Comparison of ENCODE assay signal across 1 cellular context in the genomic region with DNA sequence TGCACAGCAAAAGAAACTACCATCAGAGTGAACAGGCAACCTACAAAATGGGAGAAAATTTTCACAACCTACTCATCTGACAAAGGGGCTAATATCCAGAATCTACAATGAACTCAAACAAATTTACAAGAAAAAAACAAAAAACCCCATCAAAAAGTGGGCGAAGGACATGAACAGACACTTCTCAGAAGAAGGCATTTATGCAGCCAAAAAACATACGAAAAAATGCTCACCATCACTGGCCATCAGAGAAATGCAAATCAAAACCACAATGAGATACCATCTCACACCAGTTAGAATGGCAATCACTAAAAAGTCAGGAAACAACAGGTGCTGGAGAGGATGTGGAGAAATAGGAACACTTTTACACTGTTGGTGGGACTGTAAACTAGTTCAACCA.
A peak's percentile ranks its signal among the peaks of the same experiment; 100 is the strongest.
DNase-seq lines count a peak whose midpoint lies in the region; ATAC-seq, FAIRE-seq and TF ChIP-seq lines count a peak whose summit lies in the region.
"Not testable (repeated sequence)": the region's sequence is repeated elsewhere in the genome, so short reads cannot be mapped to it uniquely, and the experiment has no call there.

No MANE protein-coding gene starts in this region.

- not testable (repeated sequence) for TF ChIP-seq EP300 in K562 (IDR thresholded peaks at IDR 0.05; ENCODE audit: low read length)

- ATAC-seq in K562 = not testable (repeated sequence)

- H3K4me1 ChIP-seq in K562 (replicated peaks in 1 of 2; ENCODE audit: control insufficient read depth in 2 of 2, insufficient read depth in 2 of 2, low read length in 2 of 2) = not testable (repeated sequence)

- not testable (repeated sequence) for H3K27ac ChIP-seq in K562 (ENCODE audit: extremely low read depth, low read depth, low read length)

- H3K9me1 ChIP-seq in K562 (ENCODE audit: control insufficient read depth, insufficient read depth, low read length) = not testable (repeated sequence)

- POLR2A ChIA-PET in K562 (lab: Yijun Ruan, JAX) = not testable (repeated sequence)

- TF ChIP-seq POLR2A in K562 (conservative IDR thresholded peaks at IDR 0.05) = not testable (repeated sequence)

- intact Hi-C loops in K562 (cut with micrococcal nuclease) = not testable (repeated sequence)

- not testable (repeated sequence) for H4K20me1 ChIP-seq in K562 (replicated peaks; ENCODE audit: control insufficient read depth, insufficient read depth, low read length)

- peaks cover 0 to 21% of the 10 kb centered on the region in 2 experiments; a peak in 2 of 5 replicates for H3K27me3 ChIP-seq in K562 (ENCODE audit: control insufficient read depth in 2 of 2, insufficient read depth in 2 of 2, low read length in 2 of 2)

- CTCF ChIA-PET in K562 (lab: Yijun Ruan, JAX; ENCODE audit: low intra/inter-chr PET ratio) = not testable (repeated sequence)

- not testable (repeated sequence) for BruUV-seq in K562 (replicated peaks; lab: Mats Ljungman, UMichigan)

- TF ChIP-seq CTCF in K562 (IDR thresholded peaks at IDR 0.05 in 2 of 3, conservative IDR thresholded peaks at IDR 0.05 in 1 of 3; ENCODE audit: insufficient read depth in 2 of 3, low read depth in 1 of 3, low read length in 3 of 3) = not testable (repeated sequence)

- in situ Hi-C loops in K562 (cut with MboI) = loop anchor here (5.0 kb wide), 1 partner anchor 48 kb away; no protein-coding TSS in a partner anchor

- WGBS in K562 (ENCODE audit: insufficient coverage, low coverage, missing lambda C conversion rate) = 4% methylated on average over 2 of the region's 2 CpGs

- H2AFZ ChIP-seq in K562 (ENCODE audit: low read depth, low read length) = not testable (repeated sequence)

- not testable (repeated sequence) for H3K9me3 ChIP-seq in K562 (replicated peaks; ENCODE audit: control insufficient read depth, insufficient read depth, low read depth, low read length)

- not testable (repeated sequence) for H3K4me3 ChIP-seq in K562

- FAIRE-seq in K562 (lab: Jason Lieb, UNC) = not testable (repeated sequence)

- TF ChIP-seq RAD21 in K562 (CRISPR knock-in tag; conservative IDR thresholded peaks at IDR 0.05 in 1 of 2, IDR thresholded peaks at IDR 0.05 in 1 of 2) = not testable (repeated sequence)

- not testable (repeated sequence) for H3K36me3 ChIP-seq in K562 (ENCODE audit: control insufficient read depth, insufficient read depth, low read length)

- H3K4me2 ChIP-seq in K562 (ENCODE audit: insufficient read depth, low read length) = not testable (repeated sequence)

- not testable (repeated sequence) for H3K9ac ChIP-seq in K562 (ENCODE audit: insufficient read depth in 1 of 2, low read depth in 2 of 2, low read length in 2 of 2)

- not testable (repeated sequence) for DNase-seq in K562 (ENCODE audit: extremely low read depth in 1 of 4, low spot score in 3 of 4)

- H3K79me2 ChIP-seq in K562 (ENCODE audit: control insufficient read depth, insufficient read depth, low read length) = not testable (repeated sequence)

TF ChIP-seq in K562, 482 proteins besides CTCF, POLR2A, EP300 and RAD21:
- TF ChIP-seq ZBTB26 (CRISPR knock-in tag; IDR thresholded peaks at IDR 0.05) = 0 out of 2 replicates have a peak, but pooled peaks have one; percentile 6
- TF ChIP-seq ZNF280A (IDR thresholded peaks at IDR 0.05; ENCODE audit: low read depth, partially characterized antibody) = peak; percentile 55
- peak; percentile 34; the same call in 1 of the 2 replicates for TF ChIP-seq THRA (IDR thresholded peaks at IDR 0.05)
- TF ChIP-seq HDAC1 (IDR thresholded peaks at IDR 0.05) = 0 out of 4 replicates have a peak, but pooled peaks of 1 of the 2 experiments have one; percentile 17
- peak in 1 of 2 experiments; percentile 99 for TF ChIP-seq AFF1 (IDR thresholded peaks at IDR 0.05; ENCODE audit: low read depth in 1 of 2, partially characterized antibody in 2 of 2)
